Comparison of ENCODE assay signal across 24 cellular contexts in genomic region chr20:61405007-61405406, GRCh38.
A peak's percentile ranks its signal among the peaks of the same experiment; 100 is the strongest.
DNase-seq lines count a peak whose midpoint lies in the region; ATAC-seq, FAIRE-seq and TF ChIP-seq lines count a peak whose summit lies in the region.
"Had no signal": no experiment of that assay in that cellular context is flagged by ENCODE, and none has a peak within 500 bp of the region (broad histone marks: within the 10 kb centered on the region; RNA-seq: fewer than 3 reads in every experiment).

No MANE protein-coding gene starts in this region.

- H3K4me1 ChIP-seq in kidney (ENCODE audit: control insufficient read depth in 1 of 2, insufficient read depth in 1 of 2, low read depth in 1 of 2, low read length in 2 of 2), result no peaks in the 10 kb centered on the region
- H3K4me1 ChIP-seq: BE2C had no signal

- H3K4me3 ChIP-seq in kidney (ENCODE audit: low read length in 2 of 2), result no peak overlapping the region
- H3K4me3 ChIP-seq: BLaER1 had no signal

- H3K36me3 ChIP-seq in kidney (ENCODE audit: control insufficient read depth in 1 of 2, insufficient read depth in 2 of 2, low read length in 2 of 2), result no peaks in the 10 kb centered on the region
- H3K36me3 ChIP-seq: BE2C, BLaER1 had no signal

- peaks cover 0 to 4% of the 10 kb centered on the region in 2 donors for H3K9me3 ChIP-seq in kidney (ENCODE audit: control insufficient read depth in 1 of 2, low read length in 2 of 2)

- ATAC-seq in left cardiac atrium, result no peak
- no peak for ATAC-seq in HG03460 (IDR thresholded peaks at IDR 0.05; ENCODE audit: unreplicated experiment)

- intact Hi-C loops in kidney (cut with DNase I) (no loop called here), left cardiac atrium (cut with DNase I) (no loop called here)

- TF ChIP-seq CTCF in kidney (IDR thresholded peaks at IDR 0.05; ENCODE audit: borderline replicate concordance, extremely low read depth, insufficient read depth), result no peak

- H3K27ac ChIP-seq in kidney (ENCODE audit: low read depth in 2 of 2, low read length in 2 of 2), result no peak overlapping the region
- H3K27ac ChIP-seq: BLaER1 had no signal

- no peak overlapping the region for H3K9ac ChIP-seq in kidney (ENCODE audit: low read length in 2 of 2)
- H3K9ac ChIP-seq: BLaER1 had no signal

- no peak for FAIRE-seq in kidney (lab: Jason Lieb, UNC)
- FAIRE-seq: A204.1, GM12891, GM19239 had no signal

- DNase-seq in kidney, result peak; percentile 41
- DNase-seq in left cardiac atrium, result no peak
- no peak for DNase-seq in NCI-H524 treated with DMSO at 0.1 percent for 48 hours (lab: John Stamatoyannopoulos, UW)
- DNase-seq: 8988T; ACHN; BE2C; C1 segment of cervical spinal cord; CD4-positive, alpha-beta memory T cell; CD4-positive, CD25-positive, alpha-beta regulatory T cell; CD8-positive, alpha-beta memory T cell; COR-L47; DMS 273 treated with DMSO at 0.1 percent for 48 hours; DMS153; DMS53; DMS79; DND-41; EL; GDM1 had no signal

TF ChIP-seq in PFSK-1, 5 proteins besides CTCF, POLR2A, EP300 and RAD21:
- no peak for TF ChIP-seq REST (IDR thresholded peaks at IDR 0.05; ENCODE audit: insufficient read depth in 1 of 2, low read depth in 2 of 2, low read length in 2 of 2)
- no peak for TF ChIP-seq SIN3A (IDR thresholded peaks at IDR 0.05; ENCODE audit: borderline replicate concordance, insufficient read depth, low read length)
- TF ChIP-seq POLR2AphosphoS5 (IDR thresholded peaks at IDR 0.05; ENCODE audit: low read depth, low read length), result 0 out of 2 replicates have a peak, but pooled peaks have one; percentile 7
- no peak for TF ChIP-seq TAF1 (IDR thresholded peaks at IDR 0.05; ENCODE audit: borderline replicate concordance, insufficient read depth, low read length)
- TF ChIP-seq FOXP2 (optimal IDR thresholded peaks at IDR 0.05; ENCODE audit: borderline replicate concordance, extremely low read depth, extremely low read length, insufficient read depth), result no peak
